8 cellular contexts compared by ENCODE assay signal in the genomic region with DNA sequence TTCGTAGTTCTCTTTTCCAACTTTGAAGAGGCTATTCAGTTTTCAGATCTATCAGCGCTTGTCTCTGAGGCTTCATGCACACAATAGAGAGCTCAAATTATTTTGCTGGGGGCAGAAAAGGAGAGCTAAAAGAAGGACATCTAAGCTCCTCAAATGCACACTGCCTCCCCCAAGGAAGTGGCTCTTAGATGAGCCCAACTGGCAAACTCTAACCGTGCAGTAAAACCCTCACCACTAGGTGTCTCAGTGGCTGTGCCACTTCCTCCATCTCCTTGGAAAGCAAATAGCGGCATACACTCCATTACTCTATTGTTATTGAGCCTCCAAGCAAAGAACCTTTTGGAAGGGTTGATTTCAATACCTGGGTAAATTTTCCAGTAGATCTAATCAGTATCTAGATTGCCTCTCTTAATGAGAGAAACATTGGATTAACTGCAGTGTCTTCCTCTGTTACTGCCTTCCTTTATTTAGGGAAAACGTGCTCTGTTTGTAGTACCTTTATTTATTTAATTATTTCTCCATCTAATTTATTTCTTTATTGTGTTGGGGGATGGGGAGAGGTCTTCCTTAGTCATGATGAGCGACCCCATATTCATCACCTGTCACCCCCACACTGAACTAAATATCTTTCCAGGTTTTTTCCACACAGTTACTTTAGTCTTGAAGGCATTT. TPM values are rescaled to one million over a fixed set of nuclear protein-coding genes. Genes with fewer than 3 reads are reported as not detected.
DNase-seq lines count a peak whose midpoint lies in the region; ATAC-seq and TF ChIP-seq lines count a peak whose summit lies in the region.

No MANE protein-coding gene starts in this region.

- H3K4me1 ChIP-seq in BE2C (no peaks in the 10 kb centered on the region), neuron (ENCODE audit: insufficient read depth, low read length) (peaks cover 4% of the 10 kb centered on the region)

- H3K9me3 ChIP-seq in BE2C (no peaks in the 10 kb centered on the region), neuron (ENCODE audit: low read length) (no peaks in the 10 kb centered on the region)

- no peak overlapping the region for H3K4me3 ChIP-seq in BE2C (ENCODE audit: low read depth, low read length)
- H3K4me3 ChIP-seq in fibroblast of villous mesenchyme (ENCODE audit: low read depth, low read length): no peak overlapping the region
- H3K4me3 ChIP-seq in neuron (ENCODE audit: low read length): peak overlapping the region; percentile 21

- no peaks in the 10 kb centered on the region for H3K36me3 ChIP-seq in BE2C
- H3K36me3 ChIP-seq in neuron (ENCODE audit: insufficient read depth, low read length): no peaks in the 10 kb centered on the region

- H2AFZ ChIP-seq in neuron (ENCODE audit: low read depth, low read length): peak overlapping the region; percentile 35

- ATAC-seq in GM19467 (IDR thresholded peaks at IDR 0.05; ENCODE audit: unreplicated experiment): peak; percentile 77

- TF ChIP-seq CTCF in BE2C (IDR thresholded peaks at IDR 0.05; ENCODE audit: low read depth, low read length): peak; percentile 79
- peak; percentile 94 for TF ChIP-seq CTCF in fibroblast of villous mesenchyme (IDR thresholded peaks at IDR 0.05; ENCODE audit: insufficient read depth, low read depth, low read length)

- H3K27me3 ChIP-seq in BE2C: no peaks in the 10 kb centered on the region
- H3K27me3 ChIP-seq in neuron (ENCODE audit: insufficient read depth, low read length): no peaks in the 10 kb centered on the region

- peak; percentile 63 for DNase-seq in BE2C
- peak; percentile 78 for DNase-seq in LoVo (ENCODE audit: low spot score)
- DNase-seq in RKO (ENCODE audit: low spot score): peak; percentile 87
- DNase-seq in activated T-helper 1 cell treated with anti-CD3 and anti-CD28 coated beads, Interleukin-2, amount 50 U/mL, for 16 hours (ENCODE audit: low read depth in 1 of 2, low spot score in 1 of 2): peak; percentile 31 to 35
- peak; percentile 81 for DNase-seq in fibroblast of villous mesenchyme (ENCODE audit: low read depth)
- peak; percentile 96 for DNase-seq in superior temporal gyrus (ENCODE audit: extremely low spot score)

RNA-seq across cellular contexts. Expression of gene SFPQ, which starts 9.2 kb away (rescaled TPM):
- 234 TPM for polyA plus RNA-seq in BE2C (2012; ENCODE audit: insufficient read depth, insufficient read length, low read depth)
- 235 and 244 TPM in 2 replicates for total RNA-seq in fibroblast of villous mesenchyme

Comparison
In these comparisons a context has a peak if more than half of its experiments do, and no peak if none do; other contexts are left out.
1. DNase-seq: peak in every context shown above with its lines; median percentile 96 in superior temporal gyrus; 87 in RKO; 81 in fibroblast of villous mesenchyme; 78 in LoVo; 63 in BE2C; 33 in activated T-helper 1 cell treated with anti-CD3 and anti-CD28 coated beads, Interleukin-2, amount 50 U/mL, for 16 hours.